Comparison of ENCODE assay signal across 21 cellular contexts in the genomic region with DNA sequence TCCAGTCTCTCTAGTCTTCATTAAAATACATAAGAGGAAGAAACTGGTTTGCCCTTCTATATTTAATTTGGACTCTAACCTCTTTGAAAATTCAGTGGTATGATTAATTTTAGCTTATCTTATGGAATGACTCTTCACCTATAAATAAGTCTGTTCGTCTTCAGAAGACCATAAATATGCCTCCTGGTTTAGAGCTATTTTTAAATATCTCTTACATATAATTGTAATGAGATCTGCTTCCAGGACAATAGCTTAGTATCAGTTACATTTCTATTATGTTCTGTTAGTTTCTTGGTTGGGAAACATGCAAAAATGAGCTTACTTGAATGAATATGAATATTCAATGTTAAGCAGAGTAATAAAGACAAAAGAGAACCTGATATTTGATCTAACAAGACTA.
A peak's percentile ranks its signal among the peaks of the same experiment; 100 is the strongest.
DNase-seq lines count a peak whose midpoint lies in the region; ATAC-seq and TF ChIP-seq lines count a peak whose summit lies in the region.
"Had no signal": no experiment of that assay in that cellular context is flagged by ENCODE, and none has a peak within 500 bp of the region (broad histone marks: within the 10 kb centered on the region; RNA-seq: fewer than 3 reads in every experiment).

No MANE protein-coding gene starts in this region.

- TF ChIP-seq POLR2A in heart left ventricle (IDR thresholded peaks at IDR 0.05): no peak
- no peak for TF ChIP-seq POLR2A in uterus (IDR thresholded peaks at IDR 0.05)

- ATAC-seq in heart left ventricle: peak in 3 of 4 donors; percentile 46 to 68 (median 59)
- no peak for ATAC-seq in Right ventricle myocardium inferior
- peak; percentile 45 for ATAC-seq in SK-N-SH treated with all-trans-retinoic acid at 6 μM for 48 hours

- no peak overlapping the region for H3K56ac ChIP-seq in H9 (ENCODE audit: insufficient read length, low read depth, low read length)

- H3K4me1 ChIP-seq in heart left ventricle (peaks cover 0 to 26% (median 12%) of the 10 kb centered on the region in 12 donors), H9 (ENCODE audit: insufficient read depth, low read length) (no peaks in the 10 kb centered on the region), uterus (no peaks in the 10 kb centered on the region), BE2C (no peaks in the 10 kb centered on the region)
- H3K4me1 ChIP-seq: breast epithelium, transverse colon had no signal

- no peak overlapping the region for H2BK5ac ChIP-seq in H9 (ENCODE audit: insufficient read length, low read length)

- no peak overlapping the region for H2BK20ac ChIP-seq in H9 (ENCODE audit: low read depth, low read length, poor library complexity, severe bottlenecking)

- no peaks in the 10 kb centered on the region for H3K36me3 Mint-ChIP-seq in H9 (ENCODE audit: insufficient read depth in 1 of 3, low read depth in 3 of 3)
- H3K36me3 Mint-ChIP-seq: activated naive CD8-positive, alpha-beta T cell treated with anti-CD3 and anti-CD28 coated beads for 36 hours; memory B cell had no signal

- H3K9me3 Mint-ChIP-seq in H9: 0 out of 5 replicates have a peak, but pooled peaks cover 0 to 3% of the 10 kb centered on the region in 2 experiments
- H3K9me3 Mint-ChIP-seq: activated naive CD8-positive, alpha-beta T cell treated with anti-CD3 and anti-CD28 coated beads for 36 hours; activated T-helper 2 cell treated with anti-CD3 and anti-CD28 coated beads, Interferon-gamma antibody, Interleukin-2, Interleukin-4, amounts not matched to agents 10 μg/mL and 5 μg/mL and 100 μg/mL, durations not matched to agents 14 hours and 24 hours and 36 hours; nephron progenitor cell; stimulated activated naive CD8-positive, alpha-beta T cell treated with anti-CD3 and anti-CD28 coated beads, Interleukin-15, Interleukin-2, amounts not matched to agents 100 ng/mL and 50 ng/mL, for 24 hours had no signal

- TF ChIP-seq CTCF in heart left ventricle (IDR thresholded peaks at IDR 0.05) (no peak), fibroblast of the aortic adventitia (IDR thresholded peaks at IDR 0.05; ENCODE audit: insufficient read depth, low read length) (no peak), H9 (conservative IDR thresholded peaks at IDR 0.05) (no peak), uterus (IDR thresholded peaks at IDR 0.05) (no peak), BE2C (IDR thresholded peaks at IDR 0.05; ENCODE audit: low read depth, low read length) (no peak)

- H3K9ac ChIP-seq in H9 (ENCODE audit: extremely low read depth, insufficient read length, low read length): no peak overlapping the region

- no peak overlapping the region for H3T11ph ChIP-seq in H9 (ENCODE audit: low read length)

- H3K79me2 ChIP-seq in H9 (ENCODE audit: insufficient read depth, low read length): no peaks in the 10 kb centered on the region

- WGBS in heart left ventricle, 4 donors: 15 to 39% (median 29%) methylated on average over 1 of the region's 1 CpG
- no CpG with 5 or more reads among the region's 1 CpG for WGBS in H9 (ENCODE audit: extremely low coverage, insufficient read length, low lambda C conversion rate)

- peaks cover 8 to 12% of the 10 kb centered on the region in 2 experiments for H3K4me1 Mint-ChIP-seq in H9
- H3K4me1 Mint-ChIP-seq: activated naive CD8-positive, alpha-beta T cell treated with anti-CD3 and anti-CD28 coated beads for 36 hours; memory B cell; nephron progenitor cell had no signal

- H3K27me3 ChIP-seq in heart left ventricle (no peaks in the 10 kb centered on the region), H9 (ENCODE audit: insufficient read depth, low read length) (no peaks in the 10 kb centered on the region), uterus (no peaks in the 10 kb centered on the region), BE2C (no peaks in the 10 kb centered on the region)

- no peak overlapping the region for H3K23ac ChIP-seq in H9 (ENCODE audit: insufficient read length, low read depth, low read length)

- intact Hi-C loops in heart left ventricle (cut with DNase I) (loop anchor here in 1 of 10 donors (10.0 kb wide), 2 partner anchors 118 to 518 kb away; no protein-coding TSS in a partner anchor), Right ventricle myocardium inferior (cut with DNase I) (no loop called here), uterus (cut with DNase I; ENCODE audit: low total_unique reads) (no loop called here)

- H2AK5ac ChIP-seq in H9 (ENCODE audit: insufficient read length, low read length): no peak overlapping the region

- H3K27ac ChIP-seq in heart left ventricle: peak overlapping the region in 5 of 12 donors; percentile 25 to 63 (median 33)
- no peak overlapping the region for H3K27ac ChIP-seq in H9 (ENCODE audit: insufficient read length, low read depth, low read length)
- no peak overlapping the region for H3K27ac ChIP-seq in uterus
- H3K27ac ChIP-seq: breast epithelium, RWPE1, transverse colon had no signal

- no peak overlapping the region for H3K4me2 ChIP-seq in H9 (ENCODE audit: insufficient read depth, insufficient read length, low read length)

- no peak overlapping the region for H2BK15ac ChIP-seq in H9 (ENCODE audit: low read depth, low read length)

- H3K9me3 ChIP-seq in heart left ventricle (no peaks in the 10 kb centered on the region), H9 (ENCODE audit: control insufficient read depth, low read depth, low read length) (no peaks in the 10 kb centered on the region), uterus (no peaks in the 10 kb centered on the region), BE2C (no peaks in the 10 kb centered on the region)
- H3K9me3 ChIP-seq: breast epithelium, transverse colon had no signal

- no peak overlapping the region for H3K18ac ChIP-seq in H9 (ENCODE audit: insufficient read length, low read depth, low read length)

- H3K23me2 ChIP-seq in H9 (ENCODE audit: insufficient read length, low read depth, low read length, poor library complexity, severe bottlenecking): no peaks in the 10 kb centered on the region

- no peak overlapping the region for H3K4me3 Mint-ChIP-seq in H9
- H3K4me3 Mint-ChIP-seq: activated naive CD8-positive, alpha-beta T cell treated with anti-CD3 and anti-CD28 coated beads for 36 hours; memory B cell; nephron progenitor cell; stimulated activated naive CD8-positive, alpha-beta T cell treated with anti-CD3 and anti-CD28 coated beads, Interleukin-15, Interleukin-2, amounts not matched to agents 100 ng/mL and 50 ng/mL, for 24 hours had no signal

- no peak overlapping the region for H4K91ac ChIP-seq in H9 (ENCODE audit: insufficient read length, low read depth, low read length)

- H3K4me3 ChIP-seq in heart left ventricle (no peak overlapping the region), fibroblast of the aortic adventitia (ENCODE audit: low read depth, low read length) (no peak overlapping the region), uterus (no peak overlapping the region), BE2C (ENCODE audit: low read depth, low read length) (no peak overlapping the region)
- H3K4me3 ChIP-seq: breast epithelium, transverse colon had no signal

- H2BK12ac ChIP-seq in H9 (ENCODE audit: insufficient read length, low read depth, low read length): no peak overlapping the region

- H4K5ac ChIP-seq in H9 (ENCODE audit: insufficient read length, low read depth, low read length): no peak overlapping the region

- no peaks in the 10 kb centered on the region for H3K36me3 ChIP-seq in heart left ventricle
- no peaks in the 10 kb centered on the region for H3K36me3 ChIP-seq in uterus
- no peaks in the 10 kb centered on the region for H3K36me3 ChIP-seq in BE2C
- H3K36me3 ChIP-seq: breast epithelium, transverse colon had no signal

- no peak overlapping the region for H3K4ac ChIP-seq in H9 (ENCODE audit: low read depth, low read length)

- no peaks in the 10 kb centered on the region; the same call in 1 of the 2 replicates for H3K27me3 Mint-ChIP-seq in H9 (ENCODE audit: low read depth)

- no peak overlapping the region for H3K27ac Mint-ChIP-seq in H9
- H3K27ac Mint-ChIP-seq: activated naive CD8-positive, alpha-beta T cell treated with anti-CD3 and anti-CD28 coated beads for 36 hours; activated T-helper 2 cell treated with anti-CD3 and anti-CD28 coated beads, Interferon-gamma antibody, Interleukin-2, Interleukin-4, amounts not matched to agents 10 μg/mL and 5 μg/mL and 100 μg/mL, durations not matched to agents 14 hours and 24 hours and 36 hours; memory B cell; nephron progenitor cell; stimulated activated naive CD8-positive, alpha-beta T cell treated with anti-CD3 and anti-CD28 coated beads, Interleukin-15, Interleukin-2, amounts not matched to agents 100 ng/mL and 50 ng/mL, for 24 hours had no signal

- H2BK120ac ChIP-seq in H9 (ENCODE audit: low read depth, low read length, poor library complexity, severe bottlenecking): no peak overlapping the region

- H2AFZ ChIP-seq in H9 (ENCODE audit: low read length): no peak overlapping the region

- H4K20me1 ChIP-seq in H9 (ENCODE audit: control insufficient read depth, insufficient read depth, insufficient read length): no peaks in the 10 kb centered on the region

- DNase-seq in heart left ventricle (no peak), Right ventricle myocardium inferior (ENCODE audit: missing footprints) (no peak), fibroblast of the aortic adventitia (ENCODE audit: low read depth) (peak; percentile 59), H9 (no peak), islet precursor cell (no peak), uterus (no peak), BE2C (no peak)
- DNase-seq: activated CD4-positive, alpha-beta T cell treated with anti-CD3 and anti-CD28 coated beads for 48 hours; activated naive CD8-positive, alpha-beta T cell treated with anti-CD3 and anti-CD28 coated beads for 36 hours; C1 segment of cervical spinal cord; kidney; nephron progenitor cell; small intestine; stimulated activated CD4-positive, alpha-beta T cell treated with anti-CD3 and anti-CD28 coated beads, Interleukin-2, amount 100 ng/mL, for 48 hours; transverse colon had no signal

- no peak overlapping the region for H4K8ac ChIP-seq in H9 (replicated peaks; ENCODE audit: insufficient read length, low read depth, low read length)

- H3K14ac ChIP-seq in H9 (ENCODE audit: insufficient read depth, low read length): no peak overlapping the region

- no peaks in the 10 kb centered on the region for H3K79me1 ChIP-seq in H9 (ENCODE audit: insufficient read depth, low read depth, low read length, poor library complexity, severe bottlenecking)

TF ChIP-seq in SK-N-SH treated with all-trans-retinoic acid at 6 μM for 48 hours, 23 proteins besides CTCF, POLR2A, EP300 and RAD21:
- TF ChIP-seq ZNF565 (CRISPR knock-in tag; conservative IDR thresholded peaks at IDR 0.05; ENCODE audit: low read depth): no peak
- TF ChIP-seq TOX (CRISPR knock-in tag; IDR thresholded peaks at IDR 0.05; ENCODE audit: borderline replicate concordance): 0 out of 2 replicates have a peak, but pooled peaks have one; percentile 33
